23 cellular contexts compared by ENCODE assay signal in the genomic region with DNA sequence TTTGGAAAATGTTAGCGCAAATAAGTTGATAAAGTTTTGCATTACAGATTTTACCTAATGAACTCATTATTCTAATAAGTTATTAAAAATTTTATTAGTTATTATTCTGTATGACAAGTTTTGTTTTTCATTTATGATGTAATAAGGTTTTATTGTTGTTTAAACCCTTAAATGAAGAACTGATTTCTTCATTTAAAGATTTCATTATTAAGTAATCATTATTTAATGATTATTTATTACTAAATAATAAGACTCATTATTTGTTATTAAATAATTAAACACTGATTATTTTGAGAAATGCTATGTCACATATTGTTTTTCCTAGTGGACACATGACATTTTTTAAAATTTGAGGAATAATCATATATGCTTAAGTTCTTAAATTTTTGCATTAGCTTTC. TPM values are rescaled to one million over a fixed set of nuclear protein-coding genes. Genes with fewer than 3 reads are reported as not detected.
DNase-seq lines count a peak whose midpoint lies in the region; ATAC-seq, FAIRE-seq and TF ChIP-seq lines count a peak whose summit lies in the region.
"Had no signal": no experiment of that assay in that cellular context is flagged by ENCODE, and none has a peak within 500 bp of the region (broad histone marks: within the 10 kb centered on the region; RNA-seq: fewer than 3 reads in every experiment).

No MANE protein-coding gene starts in this region.

- H3K27me3 ChIP-seq in K562 (ENCODE audit: control insufficient read depth in 2 of 2, insufficient read depth in 2 of 2, low read length in 2 of 2) = no peaks in the 10 kb centered on the region
- no peaks in the 10 kb centered on the region for H3K27me3 ChIP-seq in lower lobe of right lung (ENCODE audit: low read depth)
- H3K27me3 ChIP-seq: BE2C had no signal

- no peak for ATAC-seq in K562
- no peak for ATAC-seq in lower lobe of right lung

- H3K27ac ChIP-seq in HEK293 (ENCODE audit: extremely low read depth, low read depth, low read length) (no peak overlapping the region), K562 (ENCODE audit: extremely low read depth, low read depth, low read length) (no peak overlapping the region), kidney (ENCODE audit: low read depth in 2 of 2, low read length in 2 of 2) (no peak overlapping the region), lower lobe of right lung (no peak overlapping the region)
- H3K27ac ChIP-seq: GM23248, HL-60 had no signal

- no peak for TF ChIP-seq EP300 in K562 (IDR thresholded peaks at IDR 0.05; ENCODE audit: low read length)

- H3K36me3 ChIP-seq in HEK293 (ENCODE audit: control insufficient read depth in 2 of 2, insufficient read depth in 1 of 2, low read length in 2 of 2) (peaks cover 0 to 25% of the 10 kb centered on the region in 2 experiments; a peak in 2 of 3 replicates), K562 (ENCODE audit: control insufficient read depth, insufficient read depth, low read length) (peaks cover 74% of the 10 kb centered on the region), kidney (ENCODE audit: control insufficient read depth in 1 of 2, insufficient read depth in 2 of 2, low read length in 2 of 2) (peaks cover 0 to 20% of the 10 kb centered on the region in 2 donors), lower lobe of right lung (peaks cover 25% of the 10 kb centered on the region)

- FAIRE-seq in K562 (lab: Jason Lieb, UNC) = no peak
- peak; percentile 8 for FAIRE-seq in kidney (lab: Jason Lieb, UNC)
- FAIRE-seq: GM12891, GM19239 had no signal

- no TSS peak for BruUV-seq in K562 (replicated peaks; lab: Mats Ljungman, UMichigan)

- peaks cover 100% of the 10 kb centered on the region for H3K79me2 ChIP-seq in K562 (ENCODE audit: control insufficient read depth, insufficient read depth, low read length)

- no peak for TF ChIP-seq POLR2A in K562 (conservative IDR thresholded peaks at IDR 0.05)

- no peaks in the 10 kb centered on the region for H3K9me3 ChIP-seq in HEK293 (ENCODE audit: control insufficient read depth, insufficient read depth, low read depth, low read length)
- H3K9me3 ChIP-seq in K562 (replicated peaks; ENCODE audit: control insufficient read depth, insufficient read depth, low read depth, low read length) = no peaks in the 10 kb centered on the region
- no peaks in the 10 kb centered on the region for H3K9me3 ChIP-seq in kidney (ENCODE audit: control insufficient read depth in 1 of 2, low read length in 2 of 2)
- H3K9me3 ChIP-seq in lower lobe of right lung = peaks cover 6% of the 10 kb centered on the region
- H3K9me3 ChIP-seq: BE2C had no signal

- DNase-seq in K562 (ENCODE audit: extremely low read depth in 1 of 4, low spot score in 3 of 4) (no peak), kidney (no peak), GM19240 (ENCODE audit: insufficient read length, low spot score) (no peak), anterior cingulate cortex (lab: John Stamatoyannopoulos, UW) (no peak), lower lobe of right lung (no peak)
- DNase-seq: ACHN; BE2C; C1 segment of cervical spinal cord; CD4-positive, CD25-positive, alpha-beta regulatory T cell; CD8-positive, alpha-beta memory T cell; COR-L47; DMS 273 treated with DMSO at 0.1 percent for 48 hours; DMS53; DND-41; EL; GM23248; HCEC 1CT; HFFc6; IMR-90 had no signal

- no peak for TF ChIP-seq CTCF in HEK293 (tag by site-specific recombination; IDR thresholded peaks at IDR 0.05)
- no peak for TF ChIP-seq CTCF in K562 (IDR thresholded peaks at IDR 0.05 in 2 of 3, conservative IDR thresholded peaks at IDR 0.05 in 1 of 3; ENCODE audit: insufficient read depth in 2 of 3, low read depth in 1 of 3, low read length in 3 of 3)
- no peak for TF ChIP-seq CTCF in kidney (IDR thresholded peaks at IDR 0.05; ENCODE audit: borderline replicate concordance, extremely low read depth, insufficient read depth)
- no peak for TF ChIP-seq CTCF in lower lobe of right lung (IDR thresholded peaks at IDR 0.05)

- 89% methylated on average over 1 of the region's 1 CpG for WGBS in K562 (ENCODE audit: insufficient coverage, low coverage, missing lambda C conversion rate)

- peaks cover 7% of the 10 kb centered on the region; the same call in 1 of the 2 replicates for H3K4me1 ChIP-seq in HEK293 (ENCODE audit: control insufficient read depth, insufficient read depth, low read length)
- H3K4me1 ChIP-seq in K562 (replicated peaks in 1 of 2; ENCODE audit: control insufficient read depth in 2 of 2, insufficient read depth in 2 of 2, low read length in 2 of 2) = peaks cover 16 to 33% of the 10 kb centered on the region in 2 experiments
- H3K4me1 ChIP-seq in kidney (ENCODE audit: control insufficient read depth in 1 of 2, insufficient read depth in 1 of 2, low read depth in 1 of 2, low read length in 2 of 2) = peaks cover 0 to 4% of the 10 kb centered on the region in 2 donors
- peaks cover 17% of the 10 kb centered on the region for H3K4me1 ChIP-seq in lower lobe of right lung

- H3K9ac ChIP-seq in K562 (ENCODE audit: insufficient read depth in 1 of 2, low read depth in 2 of 2, low read length in 2 of 2) (no peak overlapping the region), kidney (ENCODE audit: low read length in 2 of 2) (no peak overlapping the region)
- H3K9ac ChIP-seq: GM23248 had no signal

- in situ Hi-C loops in K562 (cut with MboI) = no loop called here

- POLR2A ChIA-PET in HEK293 (lab: Yijun Ruan, JAX) (no interaction called here), K562 (lab: Yijun Ruan, JAX) (no interaction called here)

- peaks cover 11% of the 10 kb centered on the region for H3K9me1 ChIP-seq in K562 (ENCODE audit: control insufficient read depth, insufficient read depth, low read length)

- CTCF ChIA-PET in HEK293 (lab: Yijun Ruan, JAX) (no interaction called here), K562 (lab: Yijun Ruan, JAX; ENCODE audit: low intra/inter-chr PET ratio) (no interaction called here)

- H3K4me3 ChIP-seq in HEK293 (ENCODE audit: low read depth, low read length) = no peak overlapping the region
- no peak overlapping the region for H3K4me3 ChIP-seq in K562
- no peak overlapping the region for H3K4me3 ChIP-seq in kidney (ENCODE audit: low read length in 2 of 2)
- H3K4me3 ChIP-seq in lower lobe of right lung = no peak overlapping the region
- H3K4me3 ChIP-seq: GM23248 had no signal

- no peak overlapping the region for H2AFZ ChIP-seq in K562 (ENCODE audit: low read depth, low read length)
- H2AFZ ChIP-seq: GM23248 had no signal

- peaks cover 22% of the 10 kb centered on the region for H4K20me1 ChIP-seq in K562 (replicated peaks; ENCODE audit: control insufficient read depth, insufficient read depth, low read length)

- intact Hi-C loops in K562 (cut with micrococcal nuclease) (no loop called here), kidney (cut with DNase I) (no loop called here), lower lobe of right lung (cut with DNase I) (no loop called here)

- H3K4me2 ChIP-seq in K562 (ENCODE audit: insufficient read depth, low read length) = no peak overlapping the region

- no peak for TF ChIP-seq RAD21 in K562 (CRISPR knock-in tag; conservative IDR thresholded peaks at IDR 0.05 in 1 of 2, IDR thresholded peaks at IDR 0.05 in 1 of 2)

TF ChIP-seq in HEK293, 187 proteins besides CTCF, POLR2A, EP300 and RAD21 (continues in another document):
- no peak for TF ChIP-seq ZNF202 (tag by site-specific recombination; IDR thresholded peaks at IDR 0.05; ENCODE audit: borderline replicate concordance)

TF ChIP-seq in K562, 482 proteins besides CTCF, POLR2A, EP300 and RAD21 (continues in another document):
- TF ChIP-seq KLF1 (tag; IDR thresholded peaks at IDR 0.05) = no peak
- TF ChIP-seq DACH1 (IDR thresholded peaks at IDR 0.05; ENCODE audit: partially characterized antibody) = peak; percentile 77
- no peak for TF ChIP-seq CEBPG (CRISPR knock-in tag; IDR thresholded peaks at IDR 0.05)
- peak in 1 of 2 experiments; percentile 59; a peak in 1 of 4 replicates for TF ChIP-seq CEBPG (tag; conservative IDR thresholded peaks at IDR 0.05 in 1 of 2, IDR thresholded peaks at IDR 0.05 in 1 of 2)
- 0 out of 2 replicates have a peak, but pooled peaks have one; percentile 45 for TF ChIP-seq POLR2H (tag; IDR thresholded peaks at IDR 0.05; ENCODE audit: low read depth)
- TF ChIP-seq, protein P1, sequence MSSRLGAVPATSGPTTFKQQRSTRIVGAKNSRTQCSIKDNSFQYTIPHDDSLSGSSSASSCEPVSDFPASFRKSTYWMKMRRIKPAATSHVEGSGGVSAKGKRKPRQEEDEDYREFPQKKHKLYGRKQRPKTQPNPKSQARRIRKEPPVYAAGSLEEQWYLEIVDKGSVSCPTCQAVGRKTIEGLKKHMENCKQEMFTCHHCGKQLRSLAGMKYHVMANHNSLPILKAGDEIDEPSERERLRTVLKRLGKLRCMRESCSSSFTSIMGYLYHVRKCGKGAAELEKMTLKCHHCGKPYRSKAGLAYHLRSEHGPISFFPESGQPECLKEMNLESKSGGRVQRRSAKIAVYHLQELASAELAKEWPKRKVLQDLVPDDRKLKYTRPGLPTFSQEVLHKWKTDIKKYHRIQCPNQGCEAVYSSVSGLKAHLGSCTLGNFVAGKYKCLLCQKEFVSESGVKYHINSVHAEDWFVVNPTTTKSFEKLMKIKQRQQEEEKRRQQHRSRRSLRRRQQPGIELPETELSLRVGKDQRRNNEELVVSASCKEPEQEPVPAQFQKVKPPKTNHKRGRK (tag; IDR thresholded peaks at IDR 0.05) = 0 out of 2 replicates have a peak, but pooled peaks have one; percentile 38
- no peak for TF ChIP-seq SLC30A9 (CRISPR knock-in tag; IDR thresholded peaks at IDR 0.05)
- TF ChIP-seq PURB (CRISPR knock-in tag; IDR thresholded peaks at IDR 0.05; ENCODE audit: low read depth) = no peak

RNA-seq across cellular contexts. Expression of gene USP15, which starts 34.2 kb away (rescaled TPM):
- total RNA-seq in K562 (2011; cell fraction: chromatin; rRNA removed; ENCODE audit: low replicate concordance) = 187 and 674 TPM in 2 replicates
- total RNA-seq in K562 (2011; cell fraction: nucleolus; rRNA removed) = 113 and 135 TPM in 2 replicates
- 225 and 292 TPM in 2 replicates for total RNA-seq in K562 (2011; cell fraction: nucleoplasm; rRNA removed)
- total RNA-seq in K562 (2014; rRNA removed) = 131 and 140 TPM in 2 replicates
- 272 and 284 TPM in 2 replicates for total RNA-seq in K562 (2014; rRNA removed; fragmentation: Illumina TruSeq; extraction: Trizol)
- total RNA-seq in K562 (2015; rRNA removed; fragmentation: Illumina TruSeq; extraction: Trizol) = 155 and 174 TPM in 2 replicates
- total RNA-seq in K562 (2021) = 184 and 189 TPM in 2 replicates
- polyA plus RNA-seq in K562 (2011; rRNA removed) = 175 and 204 TPM in 2 replicates
- 29.1 and 75.2 TPM in 2 replicates for polyA plus RNA-seq in K562 (2011; cell fraction: cytosol; rRNA removed)
- 218 and 401 TPM in 2 replicates for polyA plus RNA-seq in K562 (2011; cell fraction: nucleus; rRNA removed)
- polyA plus RNA-seq in K562 (2012) = 92.9 and 182 TPM in 2 replicates
- 152 and 177 TPM in 2 replicates for polyA plus RNA-seq in K562 (2014; fragmentation: Illumina TruSeq; extraction: Trizol)
- 100 to 1,000 TPM; 182 to 253 TPM for polyA plus RNA-seq in K562 (2014; fragmentation: Nextera tagmentation; extraction: Ambion mirVana)
- 123 and 140 TPM in 2 replicates for polyA plus RNA-seq in K562 (2014; rRNA removed)
- 720 and 762 TPM in 2 replicates for polyA minus RNA-seq in K562 (2011; rRNA and poly(A)+ RNA removed)
- 52.1 and 62.0 TPM in 2 replicates for polyA minus RNA-seq in K562 (2011; cell fraction: cytosol; rRNA and poly(A)+ RNA removed)
- polyA minus RNA-seq in K562 (2011; cell fraction: nucleus; rRNA and poly(A)+ RNA removed) = 408 and 684 TPM in 2 replicates
- total RNA-seq in kidney = 62.8 TPM
- polyA plus RNA-seq in kidney (ENCODE audit: insufficient read depth, low read depth, low replicate concordance) = 31.7 TPM
- total RNA-seq in lower lobe of right lung = 91.9 TPM

Comparison
In these comparisons a context has a peak if more than half of its experiments do, and no peak if none do; other contexts are left out.
1. Of the 44 proteins assayed by ChIP-seq in both K562 and HEK293: peak only in K562: none; only in HEK293: ATF2; in both: none; in neither: 43.